Comparison of ENCODE assay signal across 1 cellular context in the genomic region with DNA sequence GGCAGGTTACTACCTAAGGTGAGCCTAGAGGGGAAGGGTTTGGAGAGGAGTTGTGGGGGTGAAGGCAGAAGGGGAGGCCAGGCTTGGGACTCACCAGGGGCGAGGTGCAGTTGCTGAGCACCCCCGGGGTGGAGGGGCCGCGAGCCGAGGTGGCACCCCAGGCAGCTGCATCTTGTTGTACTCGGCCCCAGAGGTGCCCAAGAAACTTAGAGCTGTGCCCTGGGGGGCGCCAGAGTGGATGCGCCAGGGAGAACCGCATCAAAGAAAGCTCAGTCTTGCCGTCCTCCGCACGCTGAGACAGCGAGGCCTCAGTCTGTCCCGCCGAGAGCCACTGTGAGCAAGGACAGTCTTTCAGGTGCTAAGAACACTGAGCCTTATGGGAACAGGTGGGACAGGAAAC.
TF ChIP-seq lines count a peak whose summit lies in the region.

No MANE protein-coding gene starts in this region.

TF ChIP-seq in H1, 55 proteins besides CTCF, POLR2A, EP300 and RAD21:
- no peak for TF ChIP-seq TAF1 (IDR thresholded peaks at IDR 0.05; ENCODE audit: low read depth, low read length)
- no peak for TF ChIP-seq BRCA1 (IDR thresholded peaks at IDR 0.05; ENCODE audit: low read depth, low read length)
- TF ChIP-seq NRF1 (IDR thresholded peaks at IDR 0.05; ENCODE audit: low read depth, low read length) = no peak
- no peak for TF ChIP-seq KDM1A (IDR thresholded peaks at IDR 0.05; ENCODE audit: borderline replicate concordance, low read length)
- TF ChIP-seq SP1 (IDR thresholded peaks at IDR 0.05; ENCODE audit: low read depth, low read length) = no peak
- no peak for TF ChIP-seq RBBP5 (IDR thresholded peaks at IDR 0.05; ENCODE audit: borderline replicate concordance, low read depth, low read length)
- TF ChIP-seq SAP30 (IDR thresholded peaks at IDR 0.05; ENCODE audit: insufficient read depth, insufficient replicate concordance, low read length) = no peak
- no peak for TF ChIP-seq BCL11A (IDR thresholded peaks at IDR 0.05; ENCODE audit: low read depth in 2 of 2, low read length in 2 of 2)
- TF ChIP-seq BACH1 (IDR thresholded peaks at IDR 0.05; ENCODE audit: low read length) = no peak
- no peak for TF ChIP-seq RXRA (IDR thresholded peaks at IDR 0.05; ENCODE audit: insufficient read depth, low read depth, low read length)
- TF ChIP-seq RNF2 (IDR thresholded peaks at IDR 0.05; ENCODE audit: borderline replicate concordance, low read depth, low read length, missing control alignments, poor library complexity, severe bottlenecking) = no peak
- no peak for TF ChIP-seq YY1 (IDR thresholded peaks at IDR 0.05; ENCODE audit: low read depth, low read length)
- no peak for TF ChIP-seq MAFK (IDR thresholded peaks at IDR 0.05; ENCODE audit: low read depth, low read length)
- TF ChIP-seq SIX5 (IDR thresholded peaks at IDR 0.05; ENCODE audit: low read depth, low read length) = no peak
- TF ChIP-seq, protein P1, sequence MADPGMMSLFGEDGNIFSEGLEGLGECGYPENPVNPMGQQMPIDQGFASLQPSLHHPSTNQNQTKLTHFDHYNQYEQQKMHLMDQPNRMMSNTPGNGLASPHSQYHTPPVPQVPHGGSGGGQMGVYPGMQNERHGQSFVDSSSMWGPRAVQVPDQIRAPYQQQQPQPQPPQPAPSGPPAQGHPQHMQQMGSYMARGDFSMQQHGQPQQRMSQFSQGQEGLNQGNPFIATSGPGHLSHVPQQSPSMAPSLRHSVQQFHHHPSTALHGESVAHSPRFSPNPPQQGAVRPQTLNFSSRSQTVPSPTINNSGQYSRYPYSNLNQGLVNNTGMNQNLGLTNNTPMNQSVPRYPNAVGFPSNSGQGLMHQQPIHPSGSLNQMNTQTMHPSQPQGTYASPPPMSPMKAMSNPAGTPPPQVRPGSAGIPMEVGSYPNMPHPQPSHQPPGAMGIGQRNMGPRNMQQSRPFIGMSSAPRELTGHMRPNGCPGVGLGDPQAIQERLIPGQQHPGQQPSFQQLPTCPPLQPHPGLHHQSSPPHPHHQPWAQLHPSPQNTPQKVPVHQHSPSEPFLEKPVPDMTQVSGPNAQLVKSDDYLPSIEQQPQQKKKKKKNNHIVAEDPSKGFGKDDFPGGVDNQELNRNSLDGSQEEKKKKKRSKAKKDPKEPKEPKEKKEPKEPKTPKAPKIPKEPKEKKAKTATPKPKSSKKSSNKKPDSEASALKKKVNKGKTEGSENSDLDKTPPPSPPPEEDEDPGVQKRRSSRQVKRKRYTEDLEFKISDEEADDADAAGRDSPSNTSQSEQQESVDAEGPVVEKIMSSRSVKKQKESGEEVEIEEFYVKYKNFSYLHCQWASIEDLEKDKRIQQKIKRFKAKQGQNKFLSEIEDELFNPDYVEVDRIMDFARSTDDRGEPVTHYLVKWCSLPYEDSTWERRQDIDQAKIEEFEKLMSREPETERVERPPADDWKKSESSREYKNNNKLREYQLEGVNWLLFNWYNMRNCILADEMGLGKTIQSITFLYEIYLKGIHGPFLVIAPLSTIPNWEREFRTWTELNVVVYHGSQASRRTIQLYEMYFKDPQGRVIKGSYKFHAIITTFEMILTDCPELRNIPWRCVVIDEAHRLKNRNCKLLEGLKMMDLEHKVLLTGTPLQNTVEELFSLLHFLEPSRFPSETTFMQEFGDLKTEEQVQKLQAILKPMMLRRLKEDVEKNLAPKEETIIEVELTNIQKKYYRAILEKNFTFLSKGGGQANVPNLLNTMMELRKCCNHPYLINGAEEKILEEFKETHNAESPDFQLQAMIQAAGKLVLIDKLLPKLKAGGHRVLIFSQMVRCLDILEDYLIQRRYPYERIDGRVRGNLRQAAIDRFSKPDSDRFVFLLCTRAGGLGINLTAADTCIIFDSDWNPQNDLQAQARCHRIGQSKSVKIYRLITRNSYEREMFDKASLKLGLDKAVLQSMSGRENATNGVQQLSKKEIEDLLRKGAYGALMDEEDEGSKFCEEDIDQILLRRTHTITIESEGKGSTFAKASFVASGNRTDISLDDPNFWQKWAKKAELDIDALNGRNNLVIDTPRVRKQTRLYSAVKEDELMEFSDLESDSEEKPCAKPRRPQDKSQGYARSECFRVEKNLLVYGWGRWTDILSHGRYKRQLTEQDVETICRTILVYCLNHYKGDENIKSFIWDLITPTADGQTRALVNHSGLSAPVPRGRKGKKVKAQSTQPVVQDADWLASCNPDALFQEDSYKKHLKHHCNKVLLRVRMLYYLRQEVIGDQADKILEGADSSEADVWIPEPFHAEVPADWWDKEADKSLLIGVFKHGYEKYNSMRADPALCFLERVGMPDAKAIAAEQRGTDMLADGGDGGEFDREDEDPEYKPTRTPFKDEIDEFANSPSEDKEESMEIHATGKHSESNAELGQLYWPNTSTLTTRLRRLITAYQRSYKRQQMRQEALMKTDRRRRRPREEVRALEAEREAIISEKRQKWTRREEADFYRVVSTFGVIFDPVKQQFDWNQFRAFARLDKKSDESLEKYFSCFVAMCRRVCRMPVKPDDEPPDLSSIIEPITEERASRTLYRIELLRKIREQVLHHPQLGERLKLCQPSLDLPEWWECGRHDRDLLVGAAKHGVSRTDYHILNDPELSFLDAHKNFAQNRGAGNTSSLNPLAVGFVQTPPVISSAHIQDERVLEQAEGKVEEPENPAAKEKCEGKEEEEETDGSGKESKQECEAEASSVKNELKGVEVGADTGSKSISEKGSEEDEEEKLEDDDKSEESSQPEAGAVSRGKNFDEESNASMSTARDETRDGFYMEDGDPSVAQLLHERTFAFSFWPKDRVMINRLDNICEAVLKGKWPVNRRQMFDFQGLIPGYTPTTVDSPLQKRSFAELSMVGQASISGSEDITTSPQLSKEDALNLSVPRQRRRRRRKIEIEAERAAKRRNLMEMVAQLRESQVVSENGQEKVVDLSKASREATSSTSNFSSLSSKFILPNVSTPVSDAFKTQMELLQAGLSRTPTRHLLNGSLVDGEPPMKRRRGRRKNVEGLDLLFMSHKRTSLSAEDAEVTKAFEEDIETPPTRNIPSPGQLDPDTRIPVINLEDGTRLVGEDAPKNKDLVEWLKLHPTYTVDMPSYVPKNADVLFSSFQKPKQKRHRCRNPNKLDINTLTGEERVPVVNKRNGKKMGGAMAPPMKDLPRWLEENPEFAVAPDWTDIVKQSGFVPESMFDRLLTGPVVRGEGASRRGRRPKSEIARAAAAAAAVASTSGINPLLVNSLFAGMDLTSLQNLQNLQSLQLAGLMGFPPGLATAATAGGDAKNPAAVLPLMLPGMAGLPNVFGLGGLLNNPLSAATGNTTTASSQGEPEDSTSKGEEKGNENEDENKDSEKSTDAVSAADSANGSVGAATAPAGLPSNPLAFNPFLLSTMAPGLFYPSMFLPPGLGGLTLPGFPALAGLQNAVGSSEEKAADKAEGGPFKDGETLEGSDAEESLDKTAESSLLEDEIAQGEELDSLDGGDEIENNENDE (IDR thresholded peaks at IDR 0.05; ENCODE audit: insufficient replicate concordance, low read length) = no peak
- no peak for TF ChIP-seq FOSL1 (IDR thresholded peaks at IDR 0.05; ENCODE audit: insufficient read depth, low read depth, low read length)
- TF ChIP-seq POLR2AphosphoS5 (IDR thresholded peaks at IDR 0.05; ENCODE audit: low read depth, low read length) = no peak
